Comparison of ENCODE assay signal across 9 cellular contexts in genomic region chr3:9704343-9705322, GRCh38. TPM values are rescaled to one million over a fixed set of nuclear protein-coding genes. Genes with fewer than 3 reads are reported as not detected.
DNase-seq lines count a peak whose midpoint lies in the region; ATAC-seq, FAIRE-seq and TF ChIP-seq lines count a peak whose summit lies in the region.
"Had no signal": no experiment of that assay in that cellular context is flagged by ENCODE, and none has a peak within 500 bp of the region (broad histone marks: within the 10 kb centered on the region; RNA-seq: fewer than 3 reads in every experiment).

No MANE protein-coding gene starts in this region.

- peaks cover 44% of the 10 kb centered on the region for H3K27me3 Mint-ChIP-seq in Calu3 (ENCODE audit: unreplicated experiment)

- CTCF ChIA-PET in Calu3 (lab: Charles Lee) (no interaction called here), GM12878 (lab: Yijun Ruan, JAX) (no interaction called here)

- H3K4me3 Mint-ChIP-seq in Calu3 (ENCODE audit: low read depth, unreplicated experiment) = peak overlapping the region; percentile 65

- peak; percentile 63 for ATAC-seq in GM12878

- TF ChIP-seq CTCF in Calu3 (IDR thresholded peaks at IDR 0.05; ENCODE audit: unreplicated experiment) (no peak), GM12878 (IDR thresholded peaks at IDR 0.05 in 2 of 3, conservative IDR thresholded peaks at IDR 0.05 in 1 of 3; ENCODE audit: control insufficient read depth in 2 of 3, extremely low read depth in 1 of 3, insufficient read depth in 1 of 3, low read depth in 3 of 3, low read length in 3 of 3) (no peak), smooth muscle cell (IDR thresholded peaks at IDR 0.05; ENCODE audit: borderline replicate concordance, insufficient read depth, poor library complexity, severe bottlenecking) (no peak)

- SMC1A ChIA-PET in GM12878 (lab: Charles Lee; ENCODE audit: uncharacterized antibody, unreplicated experiment) = no interaction called here

- H3K4me1 ChIP-seq in GM12878 (ENCODE audit: control insufficient read depth, insufficient read depth, low read length) = no peaks in the 10 kb centered on the region
- peaks cover 9% of the 10 kb centered on the region for H3K4me1 ChIP-seq in smooth muscle cell (ENCODE audit: low read depth)

- no peak overlapping the region for H3K4me2 ChIP-seq in GM12878 (ENCODE audit: control insufficient read depth, insufficient read depth)
- H3K4me2 ChIP-seq in smooth muscle cell = peak overlapping the region; percentile 89

- H4K20me1 ChIP-seq in GM12878 (ENCODE audit: control insufficient read depth, insufficient read depth) (no peaks in the 10 kb centered on the region), smooth muscle cell (ENCODE audit: low read depth) (peaks cover 20% of the 10 kb centered on the region)

- 12% methylated on average over 48 of the region's 62 CpGs for WGBS in GM12878 (ENCODE audit: insufficient coverage, insufficient replicate concordance, low lambda C conversion rate, missing lambda C conversion rate)
- 4% methylated on average over 29 of the region's 62 CpGs for WGBS in smooth muscle cell (ENCODE audit: low lambda C conversion rate)

- TF ChIP-seq RAD21 in Ishikawa (IDR thresholded peaks at IDR 0.05; ENCODE audit: low read depth) (no peak), GM12878 (IDR thresholded peaks at IDR 0.05; ENCODE audit: insufficient read depth, low read depth, low read length) (no peak)

- no peak overlapping the region for H3K4me3 ChIP-seq in GM12878
- peak overlapping the region; percentile 60 for H3K4me3 ChIP-seq in iPS-18c (ENCODE audit: insufficient read depth, low read depth, low read length)
- peak overlapping the region; percentile 41 for H3K4me3 ChIP-seq in smooth muscle cell

- in situ Hi-C loops in GM12878 (cut with MboI) = no loop called here

- no peaks in the 10 kb centered on the region; a peak in 2 of 4 replicates for H3K36me3 ChIP-seq in GM12878 (ENCODE audit: control insufficient read depth in 2 of 2, insufficient read depth in 2 of 2, low read length in 1 of 2)
- no peaks in the 10 kb centered on the region for H3K36me3 ChIP-seq in smooth muscle cell (ENCODE audit: low read depth)

- TF ChIP-seq POLR2A in GM12878 (IDR thresholded peaks at IDR 0.05; ENCODE audit: low read depth, low read length) = no peak

- TF ChIP-seq EP300 in Ishikawa (IDR thresholded peaks at IDR 0.05; ENCODE audit: borderline replicate concordance) (no peak), GM12878 (IDR thresholded peaks at IDR 0.05; ENCODE audit: borderline replicate concordance in 1 of 2, control insufficient read depth in 1 of 2, low read depth in 2 of 2, low read length in 2 of 2) (no peak)

- BruUV-seq in Calu3 (replicated peaks; lab: Mats Ljungman, UMichigan) (no TSS peak), GM12878 (replicated peaks; lab: Mats Ljungman, UMichigan) (no TSS peak)

- DNase-seq in Calu3 = peak; percentile 47
- no peak for DNase-seq in GM12878 (ENCODE audit: low read depth, low spot score)
- DNase-seq in smooth muscle cell (lab: John Stamatoyannopoulos, UW; ENCODE audit: unreplicated experiment) = peak; percentile 6
- DNase-seq in NCI-H2107 treated with DMSO at 0.1 percent for 48 hours (lab: John Stamatoyannopoulos, UW; ENCODE audit: unreplicated experiment) = no peak
- DNase-seq in KG1 (lab: John Stamatoyannopoulos, UW) = no peak
- DNase-seq in NCI-H187 treated with DMSO at 0.1 percent for 48 hours (lab: John Stamatoyannopoulos, UW) = no peak

- no peak overlapping the region for H3K27ac ChIP-seq in GM12878 (ENCODE audit: control insufficient read depth, insufficient read depth)
- no peak overlapping the region for H3K27ac ChIP-seq in smooth muscle cell (ENCODE audit: low read depth)

- H3F3A ChIP-seq in smooth muscle cell (ENCODE audit: low read depth) = no peaks in the 10 kb centered on the region

- H3K9me3 ChIP-seq in GM12878 (replicated peaks; ENCODE audit: control insufficient read depth, insufficient read depth, low read length) (no peaks in the 10 kb centered on the region), iPS-18c (ENCODE audit: control insufficient read depth, insufficient read depth, low read length) (no peaks in the 10 kb centered on the region), smooth muscle cell (replicated peaks; ENCODE audit: low read depth) (no peaks in the 10 kb centered on the region)

- no peak overlapping the region for H3K9ac ChIP-seq in GM12878 (ENCODE audit: control insufficient read depth, insufficient read depth, low read length)
- H3K9ac ChIP-seq in smooth muscle cell (ENCODE audit: low read depth) = no peak overlapping the region

- RAD21 ChIA-PET in GM12878 (lab: Charles Lee; ENCODE audit: unreplicated experiment) = no interaction called here

- H2AFZ ChIP-seq in GM12878 (ENCODE audit: control insufficient read depth, low read depth, low read length) (no peak overlapping the region), smooth muscle cell (ENCODE audit: low read depth) (no peak overlapping the region)

- H3K27me3 ChIP-seq in GM12878 (replicated peaks in 1 of 2; ENCODE audit: control insufficient read depth in 2 of 2, insufficient read depth in 2 of 2, low read length in 1 of 2) (peaks cover 0 to 3% of the 10 kb centered on the region in 2 experiments; a peak in 1 of 4 replicates), smooth muscle cell (ENCODE audit: low read depth) (peaks cover 34% of the 10 kb centered on the region)

- H3K79me2 ChIP-seq in GM12878 (ENCODE audit: control insufficient read depth, insufficient read depth, low read length) (no peaks in the 10 kb centered on the region), smooth muscle cell (ENCODE audit: low read depth) (no peaks in the 10 kb centered on the region)

- POLR2A ChIA-PET in GM12878 (lab: Charles Lee) = no interaction called here

- intact Hi-C loops in Calu3 (cut with micrococcal nuclease; ENCODE audit: unreplicated experiment) = no loop called here
- intact Hi-C loops in GM12878 (cut with micrococcal nuclease; ENCODE audit: unreplicated experiment) = no loop called here

- FAIRE-seq in GM12878 (lab: Jason Lieb, UNC) = no peak

- peaks cover 15% of the 10 kb centered on the region for H3K36me3 Mint-ChIP-seq in Calu3 (ENCODE audit: insufficient read depth, unreplicated experiment)

- H3K4me1 Mint-ChIP-seq in Calu3 (ENCODE audit: low read depth, unreplicated experiment) = no peaks in the 10 kb centered on the region

- no peak overlapping the region for H3K27ac Mint-ChIP-seq in Calu3 (ENCODE audit: unreplicated experiment)

- H3K9me3 Mint-ChIP-seq in Calu3 (ENCODE audit: low read depth, unreplicated experiment) = no peaks in the 10 kb centered on the region

RNA-seq across cellular contexts. Expression of gene CPNE9, which starts 1.0 kb away (rescaled TPM):
- not detected in 2 replicates for total RNA-seq in Calu3 (2022)
- total RNA-seq in GM12878 (2013; cell fraction: nucleolus; rRNA removed) = not detected in 2 replicates
- not detected in 2 replicates for total RNA-seq in GM12878 (2014; rRNA removed)
- total RNA-seq in GM12878 (2014; rRNA removed; fragmentation: Illumina TruSeq; extraction: Trizol) = not detected in 2 replicates
- not detected in 2 replicates for total RNA-seq in GM12878 (2021)
- polyA plus RNA-seq in GM12878 (2011; ENCODE audit: low read depth) = not detected
- polyA plus RNA-seq in GM12878 (2011; rRNA removed) = 0.05 TPM in 1 of 2 replicates, not detected in the other
- polyA plus RNA-seq in GM12878 (2011; cell fraction: cytosol; rRNA removed) = 0.04 TPM in 1 of 2 replicates, not detected in the other
- polyA plus RNA-seq in GM12878 (2011; cell fraction: nucleus; rRNA removed) = 0.12 and 0.18 TPM in 2 replicates
- polyA plus RNA-seq in GM12878 (2012) = 0.09 TPM in 1 of 2 replicates, not detected in the other
- polyA plus RNA-seq in GM12878 (2014; fragmentation: Illumina TruSeq; extraction: Trizol) = not detected in 2 replicates
- polyA plus RNA-seq in GM12878 (2014; fragmentation: Nextera tagmentation; extraction: Ambion mirVana) = under 1 TPM in 1 of 2 experiments, not detected in 1; 0.02 TPM
- 0.12 TPM in 1 of 2 replicates, not detected in the other for polyA plus RNA-seq in GM12878 (2014; rRNA removed)
- polyA plus RNA-seq in GM12878 (2016; fragmentation: Nextera tagmentation; extraction: Ambion mirVana) = not detected
- polyA minus RNA-seq in GM12878 (2011; rRNA and poly(A)+ RNA removed) = not detected in 2 replicates
- polyA minus RNA-seq in GM12878 (2011; cell fraction: cytosol; rRNA and poly(A)+ RNA removed) = not detected in 2 replicates
- 0.24 TPM in 1 of 2 replicates, not detected in the other for polyA minus RNA-seq in GM12878 (2011; cell fraction: nucleus; rRNA and poly(A)+ RNA removed)
- total RNA-seq in smooth muscle cell = not detected in 2 replicates
- 0.44 TPM in 1 of 2 replicates, not detected in the other for polyA plus RNA-seq in smooth muscle cell
- total RNA-seq: HT1080 had no signal

RNA-seq across cellular contexts. Expression of gene BRPF1, which starts 26.9 kb away (rescaled TPM):
- 19.8 and 20.4 TPM in 2 replicates for total RNA-seq in Calu3 (2022)
- total RNA-seq in GM12878 (2013; cell fraction: nucleolus; rRNA removed) = 14.4 and 20.3 TPM in 2 replicates
- 19.2 and 21.9 TPM in 2 replicates for total RNA-seq in GM12878 (2014; rRNA removed)
- 11.1 and 13.6 TPM in 2 replicates for total RNA-seq in GM12878 (2014; rRNA removed; fragmentation: Illumina TruSeq; extraction: Trizol)
- total RNA-seq in GM12878 (2021) = 21.3 and 25.3 TPM in 2 replicates
- 9.6 TPM for polyA plus RNA-seq in GM12878 (2011; ENCODE audit: low read depth)
- polyA plus RNA-seq in GM12878 (2011; rRNA removed) = 3.9 and 9.0 TPM in 2 replicates
- 9.6 and 12.7 TPM in 2 replicates for polyA plus RNA-seq in GM12878 (2011; cell fraction: cytosol; rRNA removed)
- 34.9 and 45.0 TPM in 2 replicates for polyA plus RNA-seq in GM12878 (2011; cell fraction: nucleus; rRNA removed)
- 9.3 and 15.7 TPM in 2 replicates for polyA plus RNA-seq in GM12878 (2012)
- polyA plus RNA-seq in GM12878 (2014; fragmentation: Illumina TruSeq; extraction: Trizol) = 6.4 and 13.6 TPM in 2 replicates
- polyA plus RNA-seq in GM12878 (2014; fragmentation: Nextera tagmentation; extraction: Ambion mirVana) = 1 to 10 TPM; 1.2 to 1.4 TPM
- polyA plus RNA-seq in GM12878 (2014; rRNA removed) = 18.6 and 20.7 TPM in 2 replicates
- polyA plus RNA-seq in GM12878 (2016; fragmentation: Nextera tagmentation; extraction: Ambion mirVana) = 10 to 100 TPM; 13.0 to 14.4 TPM
- 8.1 and 12.0 TPM in 2 replicates for polyA minus RNA-seq in GM12878 (2011; rRNA and poly(A)+ RNA removed)
- 5.2 and 8.1 TPM in 2 replicates for polyA minus RNA-seq in GM12878 (2011; cell fraction: cytosol; rRNA and poly(A)+ RNA removed)
- 9.6 and 19.1 TPM in 2 replicates for polyA minus RNA-seq in GM12878 (2011; cell fraction: nucleus; rRNA and poly(A)+ RNA removed)
- 11.5 and 13.9 TPM in 2 replicates for total RNA-seq in smooth muscle cell
- 14.3 and 17.1 TPM in 2 replicates for polyA plus RNA-seq in smooth muscle cell

RNA-seq across cellular contexts. Expression of gene OGG1, which starts 45.1 kb away (rescaled TPM):
- total RNA-seq in Calu3 (2022) = 17.1 and 21.8 TPM in 2 replicates
- total RNA-seq in GM12878 (2013; cell fraction: nucleolus; rRNA removed) = 41.7 and 49.6 TPM in 2 replicates
- total RNA-seq in GM12878 (2014; rRNA removed) = 32.0 and 32.1 TPM in 2 replicates
- 21.1 and 23.5 TPM in 2 replicates for total RNA-seq in GM12878 (2014; rRNA removed; fragmentation: Illumina TruSeq; extraction: Trizol)
- total RNA-seq in GM12878 (2021) = 24.3 TPM in 2 replicates
- polyA plus RNA-seq in GM12878 (2011; ENCODE audit: low read depth) = 5.8 TPM
- polyA plus RNA-seq in GM12878 (2011; rRNA removed) = 14.2 and 22.8 TPM in 2 replicates
- polyA plus RNA-seq in GM12878 (2011; cell fraction: cytosol; rRNA removed) = 21.7 and 32.7 TPM in 2 replicates
- polyA plus RNA-seq in GM12878 (2011; cell fraction: nucleus; rRNA removed) = 29.9 and 35.3 TPM in 2 replicates
- 10.2 and 11.8 TPM in 2 replicates for polyA plus RNA-seq in GM12878 (2012)
- 27.4 and 30.1 TPM in 2 replicates for polyA plus RNA-seq in GM12878 (2014; fragmentation: Illumina TruSeq; extraction: Trizol)
- 1 to 10 TPM; 4.8 to 6.9 TPM for polyA plus RNA-seq in GM12878 (2014; fragmentation: Nextera tagmentation; extraction: Ambion mirVana)
- polyA plus RNA-seq in GM12878 (2014; rRNA removed) = 35.4 and 38.7 TPM in 2 replicates
- 10 to 100 TPM; 35.6 to 38.8 TPM for polyA plus RNA-seq in GM12878 (2016; fragmentation: Nextera tagmentation; extraction: Ambion mirVana)
- polyA minus RNA-seq in GM12878 (2011; rRNA and poly(A)+ RNA removed) = 45.5 and 72.0 TPM in 2 replicates
- 16.0 and 21.1 TPM in 2 replicates for polyA minus RNA-seq in GM12878 (2011; cell fraction: cytosol; rRNA and poly(A)+ RNA removed)
- 36.9 and 69.6 TPM in 2 replicates for polyA minus RNA-seq in GM12878 (2011; cell fraction: nucleus; rRNA and poly(A)+ RNA removed)
- total RNA-seq in smooth muscle cell = 13.4 and 16.0 TPM in 2 replicates
- 22.3 and 24.6 TPM in 2 replicates for polyA plus RNA-seq in smooth muscle cell

RNA-seq across cellular contexts. Expression of gene MTMR14, which starts 55.3 kb away (rescaled TPM):
- total RNA-seq in Calu3 (2022) (36.3 and 38.1 TPM in 2 replicates), GM12878 (2014; rRNA removed) (63.0 and 69.5 TPM in 2 replicates), GM12878 (2014; rRNA removed; fragmentation: Illumina TruSeq; extraction: Trizol) (39.0 and 41.4 TPM in 2 replicates), GM12878 (2021) (55.0 and 57.3 TPM in 2 replicates), smooth muscle cell (13.6 and 14.0 TPM in 2 replicates)
- 60.9 and 63.3 TPM in 2 replicates for total RNA-seq in GM12878 (2013; cell fraction: nucleolus; rRNA removed)
- 36.0 TPM for polyA plus RNA-seq in GM12878 (2011; ENCODE audit: low read depth)
- polyA plus RNA-seq in GM12878 (2011; rRNA removed) (43.0 and 55.9 TPM in 2 replicates), GM12878 (2014; fragmentation: Illumina TruSeq; extraction: Trizol) (44.6 and 53.9 TPM in 2 replicates), GM12878 (2014; fragmentation: Nextera tagmentation; extraction: Ambion mirVana) (10 to 100 TPM; 13.0 to 16.9 TPM), GM12878 (2014; rRNA removed) (44.0 and 56.1 TPM in 2 replicates), GM12878 (2016; fragmentation: Nextera tagmentation; extraction: Ambion mirVana) (10 to 100 TPM; 56.8 to 64.0 TPM), smooth muscle cell (21.5 and 24.3 TPM in 2 replicates)
- 59.8 and 68.6 TPM in 2 replicates for polyA plus RNA-seq in GM12878 (2011; cell fraction: cytosol; rRNA removed)
- 64.6 and 71.3 TPM in 2 replicates for polyA plus RNA-seq in GM12878 (2011; cell fraction: nucleus; rRNA removed)
- polyA plus RNA-seq in GM12878 (2012) = 37.4 and 55.2 TPM in 2 replicates
- 68.7 and 74.9 TPM in 2 replicates for polyA minus RNA-seq in GM12878 (2011; rRNA and poly(A)+ RNA removed)
- 22.2 and 26.2 TPM in 2 replicates for polyA minus RNA-seq in GM12878 (2011; cell fraction: cytosol; rRNA and poly(A)+ RNA removed)
- polyA minus RNA-seq in GM12878 (2011; cell fraction: nucleus; rRNA and poly(A)+ RNA removed) = 33.7 and 43.8 TPM in 2 replicates

Comparison
In these comparisons a context has a peak if more than half of its experiments do, and no peak if none do; other contexts are left out.
1. DNase-seq: peak in Calu3 (single experiment) and smooth muscle cell (single experiment); none in GM12878 (single experiment), NCI-H2107 treated with DMSO at 0.1 percent for 48 hours (single experiment), KG1 (single experiment) and NCI-H187 treated with DMSO at 0.1 percent for 48 hours (single experiment).